23 cellular contexts compared by ENCODE assay signal in genomic region chr11:86922225-86922624, GRCh38. TPM values are rescaled to one million over a fixed set of nuclear protein-coding genes. Genes with fewer than 3 reads are reported as not detected.
DNase-seq lines count a peak whose midpoint lies in the region; ATAC-seq and TF ChIP-seq lines count a peak whose summit lies in the region.
"Had no signal": no experiment of that assay in that cellular context is flagged by ENCODE, and none has a peak within 500 bp of the region (broad histone marks: within the 10 kb centered on the region; RNA-seq: fewer than 3 reads in every experiment).

No MANE protein-coding gene starts in this region.

- H3K27me3 Mint-ChIP-seq in osteocyte (ENCODE audit: unreplicated experiment), result no peaks in the 10 kb centered on the region
- H3K27me3 Mint-ChIP-seq: CD4-positive, alpha-beta memory T cell had no signal

- no peak for DNase-seq in ascending aorta (ENCODE audit: low spot score in 2 of 2)
- DNase-seq in osteocyte (ENCODE audit: extremely low spot score, unreplicated experiment), result no peak
- DNase-seq in tibial artery, result no peak
- no peak for DNase-seq in body of pancreas
- DNase-seq in stimulated activated CD8-positive, alpha-beta memory T cell treated with anti-CD3 and anti-CD28 coated beads, Interleukin-4, amount 100 ng/mL, for 48 hours, result no peak
- DNase-seq: 8988T; ACHN; BE2C; C1 segment of cervical spinal cord; CD4-positive, alpha-beta memory T cell; CD4-positive, CD25-positive, alpha-beta regulatory T cell; CD8-positive, alpha-beta memory T cell; COR-L47; DMS 273 treated with DMSO at 0.1 percent for 48 hours; DMS53; DMS79; DND-41; EL; GDM1 had no signal

- H3K4me3 Mint-ChIP-seq in osteocyte (ENCODE audit: unreplicated experiment), result no peak overlapping the region
- H3K4me3 Mint-ChIP-seq: CD14-positive monocyte; CD4-positive, alpha-beta memory T cell; CD4-positive, CD25-positive, alpha-beta regulatory T cell; CD8-positive, alpha-beta memory T cell had no signal

- peaks cover 3% of the 10 kb centered on the region for H3K36me3 Mint-ChIP-seq in osteocyte (ENCODE audit: unreplicated experiment)
- H3K36me3 Mint-ChIP-seq: CD14-positive monocyte; CD4-positive, alpha-beta memory T cell; CD4-positive, CD25-positive, alpha-beta regulatory T cell; CD8-positive, alpha-beta memory T cell had no signal

- ATAC-seq in body of pancreas (no peak), HG02588 (IDR thresholded peaks at IDR 0.05; ENCODE audit: unreplicated experiment) (no peak)
- ATAC-seq: GM12878 had no signal

- no peak for TF ChIP-seq CTCF in ascending aorta (IDR thresholded peaks at IDR 0.05)
- TF ChIP-seq CTCF in osteocyte (IDR thresholded peaks at IDR 0.05), result no peak
- no peak for TF ChIP-seq CTCF in tibial artery (IDR thresholded peaks at IDR 0.05)
- TF ChIP-seq CTCF in body of pancreas (IDR thresholded peaks at IDR 0.05), result no peak

- no peak overlapping the region for H3K4me3 ChIP-seq in ascending aorta
- H3K4me3 ChIP-seq in tibial artery, result no peak overlapping the region
- H3K4me3 ChIP-seq in body of pancreas, result no peak overlapping the region
- H3K4me3 ChIP-seq: BLaER1, GM12878 had no signal

- peak overlapping the region; percentile 85 to 89 for H3K27ac ChIP-seq in ascending aorta
- H3K27ac ChIP-seq in tibial artery, result peak overlapping the region; percentile 30 to 51
- no peak overlapping the region for H3K27ac ChIP-seq in body of pancreas
- H3K27ac ChIP-seq: BLaER1 had no signal

- H3K4me1 ChIP-seq in ascending aorta, result peaks cover 5 to 55% of the 10 kb centered on the region in 2 donors
- H3K4me1 ChIP-seq in tibial artery, result peaks cover 0 to 70% (median 34%) of the 10 kb centered on the region in 4 donors
- H3K4me1 ChIP-seq in body of pancreas, result peaks cover 17% of the 10 kb centered on the region
- H3K4me1 ChIP-seq: BE2C, BLaER1 had no signal

- H3K9me3 ChIP-seq in ascending aorta (no peaks in the 10 kb centered on the region), tibial artery (no peaks in the 10 kb centered on the region), body of pancreas (no peaks in the 10 kb centered on the region)
- H3K9me3 ChIP-seq: BE2C, BLaER1 had no signal

- no peak for TF ChIP-seq POLR2A in body of pancreas (IDR thresholded peaks at IDR 0.05)

- H3K27me3 ChIP-seq in ascending aorta, result no peaks in the 10 kb centered on the region
- H3K27me3 ChIP-seq in tibial artery, result no peaks in the 10 kb centered on the region
- no peaks in the 10 kb centered on the region for H3K27me3 ChIP-seq in body of pancreas
- H3K27me3 ChIP-seq: BE2C, BLaER1 had no signal

- intact Hi-C loops in ascending aorta (cut with DNase I) (loop anchor here (5.0 kb wide), 1 partner anchor 310 kb away; no protein-coding TSS in a partner anchor), tibial artery (cut with DNase I; ENCODE audit: low total_unique reads) (no loop called here), body of pancreas (cut with DNase I) (no loop called here)

- 100% methylated on average over 1 of the region's 1 CpG for WGBS in body of pancreas, 2 donors

- H3K9me3 Mint-ChIP-seq in osteocyte (ENCODE audit: unreplicated experiment), result peaks cover 7% of the 10 kb centered on the region
- H3K9me3 Mint-ChIP-seq: CD4-positive, alpha-beta memory T cell; CD8-positive, alpha-beta memory T cell had no signal

- no peaks in the 10 kb centered on the region for H3K36me3 ChIP-seq in ascending aorta
- no peaks in the 10 kb centered on the region for H3K36me3 ChIP-seq in tibial artery
- H3K36me3 ChIP-seq in body of pancreas (replicated peaks in 1 of 2; ENCODE audit: insufficient read depth in 1 of 2, low read depth in 2 of 2), result no peaks in the 10 kb centered on the region
- H3K36me3 ChIP-seq: BE2C, BLaER1 had no signal

- peak overlapping the region; percentile 69 for H3K27ac Mint-ChIP-seq in osteocyte (ENCODE audit: unreplicated experiment)
- H3K27ac Mint-ChIP-seq: CD4-positive, alpha-beta memory T cell had no signal

- H3K4me1 Mint-ChIP-seq in osteocyte (ENCODE audit: unreplicated experiment), result peaks cover 64% of the 10 kb centered on the region
- H3K4me1 Mint-ChIP-seq: CD14-positive monocyte; CD4-positive, alpha-beta memory T cell; CD4-positive, CD25-positive, alpha-beta regulatory T cell; CD8-positive, alpha-beta memory T cell had no signal

RNA-seq across cellular contexts. Expression of gene FZD4, which starts 33.0 kb away (rescaled TPM):
- total RNA-seq in ascending aorta (124 TPM), osteocyte (14.2 and 14.5 TPM in 2 replicates), body of pancreas (10 to 100 TPM; 25.4 to 54.4 TPM)
- total RNA-seq: CD4-positive, CD25-positive, alpha-beta regulatory T cell had no signal

Comparison
In these comparisons a context has a peak if more than half of its experiments do, and no peak if none do; other contexts are left out.
1. H3K27ac ChIP-seq: peak in ascending aorta (2 of 2) and tibial artery (2 of 2); none in body of pancreas (0 of 4).